In the genomic region with DNA sequence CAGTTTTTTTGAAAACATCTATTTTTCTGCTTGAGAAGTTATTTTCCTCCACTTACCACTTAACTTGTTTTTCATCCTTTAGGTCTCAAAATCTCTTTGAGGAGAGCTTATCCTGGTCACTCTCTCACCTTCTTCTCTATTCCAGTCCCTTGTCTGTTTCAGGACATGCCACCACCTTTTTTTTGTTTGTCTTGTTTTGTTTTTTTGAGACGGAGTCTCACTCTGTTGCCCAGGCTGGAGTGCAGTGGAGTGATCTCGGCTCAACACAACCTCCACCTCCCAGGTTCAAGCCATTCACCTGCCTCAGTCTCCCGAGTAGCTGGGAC, we compare ENCODE assay signal across 19 cellular contexts. TPM values are rescaled to one million over a fixed set of nuclear protein-coding genes. Genes with fewer than 3 reads are reported as not detected.
DNase-seq lines count a peak whose midpoint lies in the region; FAIRE-seq and TF ChIP-seq lines count a peak whose summit lies in the region.
"Had no signal": no experiment of that assay in that cellular context is flagged by ENCODE, and none has a peak within 500 bp of the region (broad histone marks: within the 10 kb centered on the region; RNA-seq: fewer than 3 reads in every experiment).

No MANE protein-coding gene starts in this region.

- H3K4me1 ChIP-seq in HUES6 (ENCODE audit: control insufficient read depth, insufficient read depth, low read length) (peaks cover 15% of the 10 kb centered on the region; the same call in 1 of the 2 replicates), astrocyte (ENCODE audit: insufficient read depth, low read length) (peaks cover 25% of the 10 kb centered on the region), mesodermal cell (ENCODE audit: control insufficient read depth, insufficient read depth, low read length, poor library complexity, severe bottlenecking) (peaks cover 29% of the 10 kb centered on the region), urinary bladder (ENCODE audit: insufficient read depth) (no peaks in the 10 kb centered on the region)
- H3K4me1 ChIP-seq: BE2C had no signal

- H3K4me3 ChIP-seq in HUES6 (ENCODE audit: low read depth, low read length) (no peak overlapping the region), astrocyte (ENCODE audit: insufficient read depth, low read depth, low read length) (no peak overlapping the region), mesodermal cell (ENCODE audit: extremely low read depth, insufficient read depth, low read length, poor library complexity, severe bottlenecking) (no peak overlapping the region), urinary bladder (ENCODE audit: low read depth, low read length) (no peak overlapping the region)
- H3K4me3 ChIP-seq: SJCRH30 had no signal

- no peaks in the 10 kb centered on the region for H3K36me3 Mint-ChIP-seq in astrocyte (ENCODE audit: low read depth, unreplicated experiment)

- peak overlapping the region; percentile 70; the same call in 1 of the 2 replicates for H3K27ac ChIP-seq in HUES6 (ENCODE audit: low read depth, low read length)
- H3K27ac ChIP-seq in astrocyte (ENCODE audit: low read depth, low read length), result no peak overlapping the region
- H3K27ac ChIP-seq in mesodermal cell (ENCODE audit: low read depth, low read length, severe bottlenecking), result peak overlapping the region; percentile 87
- peak overlapping the region; percentile 80 for H3K27ac ChIP-seq in urinary bladder (ENCODE audit: low read depth)
- H3K27ac ChIP-seq: SJCRH30 had no signal

- H2AFZ ChIP-seq in astrocyte (ENCODE audit: low read depth, low read length), result no peak overlapping the region

- H3K4me1 Mint-ChIP-seq in astrocyte (ENCODE audit: low read depth, unreplicated experiment), result peaks cover 25% of the 10 kb centered on the region

- H3K36me3 ChIP-seq in HUES6 (ENCODE audit: control insufficient read depth, insufficient read depth, low read length) (no peaks in the 10 kb centered on the region), astrocyte (ENCODE audit: insufficient read depth, low read length) (no peaks in the 10 kb centered on the region), mesodermal cell (ENCODE audit: control insufficient read depth, insufficient read depth, low read length) (no peaks in the 10 kb centered on the region), urinary bladder (ENCODE audit: insufficient read depth) (no peaks in the 10 kb centered on the region)
- H3K36me3 ChIP-seq: BE2C, SJCRH30 had no signal

- H3K27me3 ChIP-seq in HUES6 (ENCODE audit: control insufficient read depth, insufficient read depth, low read length) (no peaks in the 10 kb centered on the region), astrocyte (ENCODE audit: insufficient read depth, low read length) (no peaks in the 10 kb centered on the region)
- H3K27me3 ChIP-seq: BE2C, SJCRH30 had no signal

- peak overlapping the region; percentile 80 for H3K27ac Mint-ChIP-seq in astrocyte (ENCODE audit: unreplicated experiment)
- H3K27ac Mint-ChIP-seq: effector memory CD8-positive, alpha-beta T cell had no signal

- H3K27me3 Mint-ChIP-seq in astrocyte (ENCODE audit: low read depth, unreplicated experiment), result no peaks in the 10 kb centered on the region
- H3K27me3 Mint-ChIP-seq: effector memory CD8-positive, alpha-beta T cell had no signal

- DNase-seq in astrocyte (ENCODE audit: low read depth), result no peak
- DNase-seq in NCI-H1436 (lab: John Stamatoyannopoulos, UW), result no peak
- DNase-seq in NOMO-1 treated with dmso at 0.1 percent for 144 hours (lab: John Stamatoyannopoulos, UW; ENCODE audit: unreplicated experiment), result no peak
- no peak for DNase-seq in A172 (ENCODE audit: low spot score)
- DNase-seq: activated CD4-positive, CD25-positive, alpha-beta regulatory T cell treated with anti-CD3 and anti-CD28 coated beads, Interleukin-2, amount 50 U/mL, for 72 hours; amygdala; BE2C; effector memory CD8-positive, alpha-beta T cell; H9; Karpas-422; NCI-H1092 treated with DMSO at 0.1 percent for 48 hours; NCI-H526; retina; SJCRH30; stimulated activated naive CD8-positive, alpha-beta T cell treated with anti-CD3 and anti-CD28 coated beads, Interleukin-15, Interleukin-2, amounts not matched to agents 100 U/mL and 50 U/mL, for 24 hours; T-helper 9 cell had no signal

- no peak overlapping the region for H3K4me3 Mint-ChIP-seq in astrocyte (ENCODE audit: unreplicated experiment)
- H3K4me3 Mint-ChIP-seq: effector memory CD8-positive, alpha-beta T cell; H9 had no signal

- H4K20me1 ChIP-seq in astrocyte (ENCODE audit: insufficient read depth, low read length), result no peaks in the 10 kb centered on the region

- H3K79me2 ChIP-seq in astrocyte (ENCODE audit: insufficient read depth, low read length), result peaks cover 6% of the 10 kb centered on the region

- TF ChIP-seq CTCF in astrocyte (IDR thresholded peaks at IDR 0.05; ENCODE audit: insufficient read depth, low read depth, low read length), result no peak

- peak overlapping the region; percentile 68 for H3K4me2 ChIP-seq in astrocyte (ENCODE audit: low read length)

- H3K9ac ChIP-seq in HUES6 (ENCODE audit: low read length) (no peak overlapping the region), astrocyte (ENCODE audit: low read length) (peak overlapping the region; percentile 43)

- 94 to 100% methylated on average over 1 to 3 of the region's 3 CpGs for WGBS in mesodermal cell (ENCODE audit: insufficient coverage in 2 of 2), 2 experiments
- 84% methylated on average over 3 of the region's 3 CpGs for WGBS in urinary bladder

- no peak for FAIRE-seq in astrocyte (lab: Jason Lieb, UNC)

- H3K9me3 ChIP-seq in HUES6 (ENCODE audit: control insufficient read depth, insufficient read depth, low read depth, low read length) (no peaks in the 10 kb centered on the region), astrocyte (ENCODE audit: insufficient read depth, low read depth, low read length) (no peaks in the 10 kb centered on the region), mesodermal cell (ENCODE audit: control insufficient read depth, low read length) (no peaks in the 10 kb centered on the region)
- H3K9me3 ChIP-seq: BE2C, SJCRH30 had no signal

- no peaks in the 10 kb centered on the region for H3K9me3 Mint-ChIP-seq in astrocyte (ENCODE audit: unreplicated experiment)
- H3K9me3 Mint-ChIP-seq: effector memory CD8-positive, alpha-beta T cell; H9 had no signal

RNA-seq across cellular contexts. Expression of a gene that starts 4.6 kb away (rescaled TPM):
- total RNA-seq in astrocyte, result 69.0 and 74.0 TPM in 2 replicates
- 40.4 TPM for polyA plus RNA-seq in mesodermal cell (2013, experiment 1 of 2)
- 42.6 TPM for polyA plus RNA-seq in mesodermal cell (2013, experiment 2 of 2)
- 40.1 TPM for total RNA-seq in urinary bladder
- polyA plus RNA-seq in urinary bladder, result 35.0 TPM
- 47.5 and 58.9 TPM in 2 replicates for total RNA-seq in A172 (2014; rRNA removed; shearing (Covaris generic))

RNA-seq across cellular contexts. Expression of a gene that starts 5.4 kb away (rescaled TPM):
- total RNA-seq in astrocyte (153 and 160 TPM in 2 replicates), urinary bladder (114 TPM)
- polyA plus RNA-seq in mesodermal cell (2013, experiment 1 of 2), result 128 TPM
- 126 TPM for polyA plus RNA-seq in mesodermal cell (2013, experiment 2 of 2)
- polyA plus RNA-seq in urinary bladder, result 199 TPM
- 183 and 220 TPM in 2 replicates for total RNA-seq in A172 (2014; rRNA removed; shearing (Covaris generic))
